In genomic region chr1:21304488-21304887, GRCh38 we compare ENCODE assay signal across 2 cellular contexts.
TF ChIP-seq lines count a peak whose summit lies in the region.

No MANE protein-coding gene starts in this region.

TF ChIP-seq in endothelial cell of umbilical vein, 7 proteins besides CTCF, POLR2A, EP300 and RAD21 (continued from another document):
- TF ChIP-seq JUN (IDR thresholded peaks at IDR 0.05; ENCODE audit: borderline replicate concordance, insufficient read depth, insufficient read length, low read depth) = no peak

TF ChIP-seq in HEK293T, 16 proteins besides CTCF, POLR2A, EP300 and RAD21 (continued from another document):
- TF ChIP-seq ELF4 (IDR thresholded peaks at IDR 0.05) = no peak
- no peak for TF ChIP-seq SP1 (IDR thresholded peaks at IDR 0.05)
- no peak for TF ChIP-seq BHLHE40 (IDR thresholded peaks at IDR 0.05; ENCODE audit: borderline replicate concordance)
- no peak for TF ChIP-seq TARDBP (IDR thresholded peaks at IDR 0.05)
TF ChIP-seq in HEK293T: peak in this region for 0.
